24 cellular contexts compared by ENCODE assay signal in the genomic region with DNA sequence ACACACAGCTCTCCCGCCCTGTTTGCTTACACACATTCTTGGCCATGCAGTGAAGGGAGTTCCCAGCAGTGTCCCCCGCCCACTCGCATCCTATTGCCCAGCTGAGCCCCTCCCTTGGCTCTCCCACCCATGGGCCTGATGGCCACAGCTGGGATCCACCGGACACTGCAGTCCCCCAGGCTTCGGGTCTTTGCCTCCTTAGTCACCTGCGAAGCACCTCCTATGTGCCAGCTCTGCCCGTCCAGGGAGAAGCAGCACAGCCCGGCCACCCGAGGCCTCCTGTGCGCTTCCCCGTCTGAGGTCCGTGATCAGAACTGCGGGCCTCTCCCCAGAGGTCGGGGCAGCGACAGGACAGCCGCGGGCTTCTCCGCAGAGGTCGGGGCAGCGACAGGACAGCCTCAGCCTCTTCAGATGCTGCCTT.
DNase-seq lines count a peak whose midpoint lies in the region; ATAC-seq and TF ChIP-seq lines count a peak whose summit lies in the region.
"Had no signal": no experiment of that assay in that cellular context is flagged by ENCODE, and none has a peak within 500 bp of the region (broad histone marks: within the 10 kb centered on the region; RNA-seq: fewer than 3 reads in every experiment).

No MANE protein-coding gene starts in this region.

- no peak overlapping the region for H3K27ac Mint-ChIP-seq in stimulated activated memory B cell treated with anti-CD40 and anti-IgM and Interleukin-4, amounts not matched to agents 10 μg/mL and 1 μg/mL and 100 μg/mL, for 72 hours
- H3K27ac Mint-ChIP-seq: activated CD4-positive, alpha-beta T cell treated with anti-CD3 and anti-CD28 coated beads for 36 hours; activated T-cell treated with anti-CD3 and anti-CD28 coated beads, Interleukin-2, amount 50 U/mL, for 24 hours; CD4-positive, CD25-positive, alpha-beta regulatory T cell; endodermal cell; GM23338; stimulated activated naive CD8-positive, alpha-beta T cell treated with anti-CD3 and anti-CD28 coated beads, Interleukin-15, amount 100 ng/mL, for 72 hours; T-helper 1 cell treated with Interleukin-12 subunit alpha and Interleukin-12 subunit beta and Interleukin-4 antibody, amounts not matched to agents 30 μg/mL and 1 μg/mL, for 36 hours had no signal

- H2AFZ ChIP-seq in PC-3 (ENCODE audit: low read length) = no peak overlapping the region
- H2AFZ ChIP-seq: GM23338 had no signal

- no peak overlapping the region for H3K27ac ChIP-seq in PC-3 (ENCODE audit: low read length)
- peak overlapping the region in 2 of 4 donors; percentile 60 to 61 for H3K27ac ChIP-seq in gastroesophageal sphincter
- no peak overlapping the region for H3K27ac ChIP-seq in upper lobe of left lung
- H3K27ac ChIP-seq: adrenal gland, ovary, Peyer's patch, transverse colon had no signal

- no peaks in the 10 kb centered on the region for H3K27me3 Mint-ChIP-seq in stimulated activated memory B cell treated with anti-CD40 and anti-IgM and Interleukin-4, amounts not matched to agents 10 μg/mL and 1 μg/mL and 100 μg/mL, for 72 hours
- H3K27me3 Mint-ChIP-seq: activated CD4-positive, alpha-beta T cell treated with anti-CD3 and anti-CD28 coated beads for 36 hours; activated T-cell treated with anti-CD3 and anti-CD28 coated beads, Interleukin-2, amount 50 U/mL, for 24 hours; CD4-positive, CD25-positive, alpha-beta regulatory T cell; naive B cell; stimulated activated naive CD8-positive, alpha-beta T cell treated with anti-CD3 and anti-CD28 coated beads, Interleukin-15, amount 100 ng/mL, for 72 hours had no signal

- H3K4me1 Mint-ChIP-seq in stimulated activated memory B cell treated with anti-CD40 and anti-IgM and Interleukin-4, amounts not matched to agents 10 μg/mL and 1 μg/mL and 100 μg/mL, for 72 hours = peaks cover 8% of the 10 kb centered on the region
- H3K4me1 Mint-ChIP-seq: activated CD4-positive, alpha-beta T cell treated with anti-CD3 and anti-CD28 coated beads for 36 hours; CD4-positive, CD25-positive, alpha-beta regulatory T cell; endodermal cell; stimulated activated naive CD8-positive, alpha-beta T cell treated with anti-CD3 and anti-CD28 coated beads, Interleukin-15, amount 100 ng/mL, for 72 hours had no signal

- H3K36me3 ChIP-seq in PC-3 (ENCODE audit: low read depth, low read length) (no peaks in the 10 kb centered on the region), gastroesophageal sphincter (no peaks in the 10 kb centered on the region), mucosa of descending colon (ENCODE audit: low read depth) (no peaks in the 10 kb centered on the region), upper lobe of left lung (peaks cover 0 to under 1% (median 0%) of the 10 kb centered on the region in 4 donors)
- H3K36me3 ChIP-seq: adrenal gland, ovary, Peyer's patch, transverse colon had no signal

- H3K4me2 ChIP-seq in PC-3 (ENCODE audit: low read length) = no peak overlapping the region
- H3K4me2 ChIP-seq: GM23338 had no signal

- H3K27me3 ChIP-seq in PC-3 (ENCODE audit: low read length) (no peaks in the 10 kb centered on the region), gastroesophageal sphincter (peaks cover 22% of the 10 kb centered on the region), upper lobe of left lung (no peaks in the 10 kb centered on the region)
- H3K27me3 ChIP-seq: adrenal gland, ovary, Peyer's patch had no signal

- no peak for TF ChIP-seq POLR2A in gastroesophageal sphincter (IDR thresholded peaks at IDR 0.05)
- TF ChIP-seq POLR2A in upper lobe of left lung (IDR thresholded peaks at IDR 0.05) = no peak
- no peak for TF ChIP-seq POLR2A in erythroblast (IDR thresholded peaks at IDR 0.05; ENCODE audit: low read length)

- no peaks in the 10 kb centered on the region for H3K9me2 ChIP-seq in PC-3 (replicated peaks; ENCODE audit: low read length)

- no peak for TF ChIP-seq CTCF in PC-3 (conservative IDR thresholded peaks at IDR 0.05; ENCODE audit: low read depth, low read length)
- TF ChIP-seq CTCF in gastroesophageal sphincter (IDR thresholded peaks at IDR 0.05) = no peak
- TF ChIP-seq CTCF in mucosa of descending colon (IDR thresholded peaks at IDR 0.05) = no peak
- no peak for TF ChIP-seq CTCF in upper lobe of left lung (IDR thresholded peaks at IDR 0.05)

- intact Hi-C loops in PC-3 (cut with micrococcal nuclease) = no loop called here
- intact Hi-C loops in mucosa of descending colon (cut with DNase I, micrococcal nuclease) = no loop called here

- TF ChIP-seq EP300 in gastroesophageal sphincter (IDR thresholded peaks at IDR 0.05) (no peak), upper lobe of left lung (IDR thresholded peaks at IDR 0.05) (no peak)

- H3K79me2 ChIP-seq in PC-3 (ENCODE audit: low read length) = no peaks in the 10 kb centered on the region

- CTCF ChIA-PET in PC-3 (lab: Charles Lee) = no interaction called here

- H3K9me3 Mint-ChIP-seq in stimulated activated memory B cell treated with anti-CD40 and anti-IgM and Interleukin-4, amounts not matched to agents 10 μg/mL and 1 μg/mL and 100 μg/mL, for 72 hours = no peaks in the 10 kb centered on the region
- H3K9me3 Mint-ChIP-seq: activated T-cell treated with anti-CD3 and anti-CD28 coated beads, Interleukin-2, amount 50 U/mL, for 24 hours; CD4-positive, CD25-positive, alpha-beta regulatory T cell; endodermal cell; GM23338; naive B cell; stimulated activated naive CD8-positive, alpha-beta T cell treated with anti-CD3 and anti-CD28 coated beads, Interleukin-15, amount 100 ng/mL, for 72 hours; T-helper 1 cell treated with Interleukin-12 subunit alpha and Interleukin-12 subunit beta and Interleukin-4 antibody, amounts not matched to agents 30 μg/mL and 1 μg/mL, for 36 hours had no signal

- ATAC-seq in PC-3 (peak; percentile 27), gastroesophageal sphincter (peak; percentile 56), mucosa of descending colon (peak; percentile 17), upper lobe of left lung (ENCODE audit: low FRiP score in 2 of 2) (peak; percentile 6 to 70)
- no peak for ATAC-seq in stimulated activated memory B cell treated with anti-CD40 and anti-IgM and Interleukin-4, amounts not matched to agents 10 μg/mL and 1 μg/mL and 100 μg/mL, for 72 hours
- ATAC-seq: activated CD4-positive, alpha-beta T cell treated with anti-CD3 and anti-CD28 coated beads for 36 hours; GM23338; stimulated activated naive CD8-positive, alpha-beta T cell treated with anti-CD3 and anti-CD28 coated beads, Interleukin-15, amount 100 ng/mL, for 72 hours had no signal

- H3K9me3 ChIP-seq in PC-3 (ENCODE audit: low read length) = no peaks in the 10 kb centered on the region
- no peaks in the 10 kb centered on the region for H3K9me3 ChIP-seq in gastroesophageal sphincter
- no peaks in the 10 kb centered on the region for H3K9me3 ChIP-seq in mucosa of descending colon
- no peaks in the 10 kb centered on the region for H3K9me3 ChIP-seq in upper lobe of left lung
- H3K9me3 ChIP-seq: adrenal gland, ovary, Peyer's patch, transverse colon had no signal

- H3K4me1 ChIP-seq in PC-3 (ENCODE audit: insufficient read depth, low read length) (no peaks in the 10 kb centered on the region), gastroesophageal sphincter (peaks cover 0 to 23% (median 0%) of the 10 kb centered on the region in 3 donors), mucosa of descending colon (ENCODE audit: low read depth) (no peaks in the 10 kb centered on the region), upper lobe of left lung (peaks cover 0 to 5% (median 3%) of the 10 kb centered on the region in 4 donors)
- H3K4me1 ChIP-seq: adrenal gland, Peyer's patch had no signal

- 64% methylated on average over 3 of the region's 20 CpGs; no CpG with 5 or more reads in 1 of the 2 donors for WGBS in gastroesophageal sphincter (ENCODE audit: low coverage in 1 of 2), 2 donors
- WGBS in upper lobe of left lung, 2 donors = 63 to 84% methylated on average over 9 to 20 of the region's 20 CpGs

- H3K9ac ChIP-seq in PC-3 (ENCODE audit: low read length) = no peak overlapping the region

- POLR2A ChIA-PET in PC-3 (lab: Charles Lee; ENCODE audit: unreplicated experiment) = no interaction called here

- DNase-seq in PC-3 (no peak), mucosa of descending colon (peak in 2 of 3 donors; percentile 25 to 53), upper lobe of left lung (no peak), erythroblast (lab: John Stamatoyannopoulos, UW) (no peak), NCI-H2196 (lab: John Stamatoyannopoulos, UW; ENCODE audit: unreplicated experiment) (no peak), NCI-H524 treated with DMSO at 0.1 percent for 48 hours (lab: John Stamatoyannopoulos, UW) (no peak)
- DNase-seq: activated CD4-positive, alpha-beta T cell treated with anti-CD3 and anti-CD28 coated beads for 36 hours; activated gamma-delta T cell treated with Interleukin-2 at 50 U/mL for 16 hours; activated T-cell treated with anti-CD3 and anti-CD28 coated beads, Interleukin-2, amount 50 U/mL, for 24 hours; adrenal gland; CD4-positive, CD25-positive, alpha-beta regulatory T cell; endodermal cell; naive B cell; NCI-H1417; NCI-H2081 treated with DMSO at 0.1 percent for 48 hours; Peyer's patch; stimulated activated naive CD8-positive, alpha-beta T cell treated with anti-CD3 and anti-CD28 coated beads, Interleukin-15, amount 100 ng/mL, for 72 hours; transverse colon had no signal

- no peaks in the 10 kb centered on the region for H4K20me1 ChIP-seq in PC-3 (ENCODE audit: low read length)

- no TSS peak for BruUV-seq in PC-3 (replicated peaks; lab: Mats Ljungman, UMichigan)

- H3F3A ChIP-seq in PC-3 (ENCODE audit: low read length, unreplicated experiment) = no peaks in the 10 kb centered on the region

- no peak overlapping the region for H3K4me3 Mint-ChIP-seq in stimulated activated memory B cell treated with anti-CD40 and anti-IgM and Interleukin-4, amounts not matched to agents 10 μg/mL and 1 μg/mL and 100 μg/mL, for 72 hours
- H3K4me3 Mint-ChIP-seq: activated CD4-positive, alpha-beta T cell treated with anti-CD3 and anti-CD28 coated beads for 36 hours; activated T-cell treated with anti-CD3 and anti-CD28 coated beads, Interleukin-2, amount 50 U/mL, for 24 hours; CD4-positive, CD25-positive, alpha-beta regulatory T cell; endodermal cell; GM23338; naive B cell; stimulated activated naive CD8-positive, alpha-beta T cell treated with anti-CD3 and anti-CD28 coated beads, Interleukin-15, amount 100 ng/mL, for 72 hours; T-helper 1 cell treated with Interleukin-12 subunit alpha and Interleukin-12 subunit beta and Interleukin-4 antibody, amounts not matched to agents 30 μg/mL and 1 μg/mL, for 36 hours had no signal

- H3K4me3 ChIP-seq in PC-3 (ENCODE audit: low read length) (no peak overlapping the region), gastroesophageal sphincter (no peak overlapping the region), mucosa of descending colon (no peak overlapping the region), upper lobe of left lung (no peak overlapping the region)
- H3K4me3 ChIP-seq: adrenal gland, coronary artery, GM23338, ovary, Peyer's patch, transverse colon had no signal

- peaks cover 9% of the 10 kb centered on the region for H3K36me3 Mint-ChIP-seq in stimulated activated memory B cell treated with anti-CD40 and anti-IgM and Interleukin-4, amounts not matched to agents 10 μg/mL and 1 μg/mL and 100 μg/mL, for 72 hours
- H3K36me3 Mint-ChIP-seq: CD4-positive, CD25-positive, alpha-beta regulatory T cell; naive B cell had no signal

Comparison
In these comparisons a context has a peak if more than half of its experiments do, and no peak if none do; other contexts are left out.
1. DNase-seq: peak in mucosa of descending colon (2 of 3); none in PC-3 (single experiment), upper lobe of left lung (0 of 2), erythroblast (0 of 2), NCI-H2196 (single experiment) and NCI-H524 treated with DMSO at 0.1 percent for 48 hours (single experiment).